ENCODE assay signal across 15 cellular contexts in genomic region chr2:212900715-212901114, GRCh38.
DNase-seq lines count a peak whose midpoint lies in the region; ATAC-seq and TF ChIP-seq lines count a peak whose summit lies in the region.
"Had no signal": no experiment of that assay in that cellular context is flagged by ENCODE, and none has a peak within 500 bp of the region (broad histone marks: within the 10 kb centered on the region; RNA-seq: fewer than 3 reads in every experiment).

No MANE protein-coding gene starts in this region.

- no peak for TF ChIP-seq RAD21 in SK-N-SH (IDR thresholded peaks at IDR 0.05; ENCODE audit: low read length)

- H3K4me1 Mint-ChIP-seq in neural progenitor cell, result peaks cover 11% of the 10 kb centered on the region
- H3K4me1 Mint-ChIP-seq in activated CD8-positive, alpha-beta T cell treated with anti-CD3 and anti-CD28 coated beads, Interleukin-2, amount 10 ng/mL, durations not matched to agents 7 days and 5 days (ENCODE audit: low read depth), result no peaks in the 10 kb centered on the region
- no peaks in the 10 kb centered on the region for H3K4me1 Mint-ChIP-seq in activated CD4-positive, alpha-beta memory T cell treated with anti-CD3 and anti-CD28 coated beads, Interleukin-2, amount 10 ng/mL, durations not matched to agents 7 days and 5 days

- CTCF ChIA-PET in SK-N-SH (lab: Yijun Ruan, JAX), result interaction anchor here (0.6 to 0.7 kb wide), 2 partner anchors 10 to 17 kb away, joined by 3 read pairs; no protein-coding TSS in a partner anchor
- CTCF ChIA-PET in activated CD8-positive, alpha-beta T cell treated with anti-CD3 and anti-CD28 coated beads, Interleukin-2, amount 10 ng/mL, durations not matched to agents 7 days and 5 days (lab: Charles Lee), result interaction anchor here (1.1 kb wide), 1 partner anchor 10 kb away, joined by 3 read pairs; no protein-coding TSS in a partner anchor
- CTCF ChIA-PET in activated CD4-positive, alpha-beta memory T cell treated with anti-CD3 and anti-CD28 coated beads, Interleukin-2, amount 10 ng/mL, durations not matched to agents 7 days and 5 days (lab: Charles Lee), result no interaction called here

- no peaks in the 10 kb centered on the region for H3K36me3 ChIP-seq in SK-N-SH (replicated peaks in 1 of 2; ENCODE audit: control insufficient read depth in 1 of 2, insufficient read depth in 2 of 2, low read length in 1 of 2)
- H3K36me3 ChIP-seq in neural progenitor cell, result no peaks in the 10 kb centered on the region
- H3K36me3 ChIP-seq: BLaER1 treated with 17β-estradiol and CSF1 and Interleukin-3, amounts not matched to agents 10 nM and 100 nM had no signal

- no peak for TF ChIP-seq EP300 in SK-N-SH (IDR thresholded peaks at IDR 0.05; ENCODE audit: borderline replicate concordance in 1 of 2, low read depth in 1 of 2, low read length in 1 of 2)

- H3K27me3 ChIP-seq in SK-N-SH (ENCODE audit: insufficient read depth), result no peaks in the 10 kb centered on the region
- H3K27me3 ChIP-seq in neural progenitor cell, result no peaks in the 10 kb centered on the region
- H3K27me3 ChIP-seq: BLaER1 treated with 17β-estradiol and CSF1 and Interleukin-3, amounts not matched to agents 10 nM and 100 nM had no signal

- H3K4me1 ChIP-seq in SK-N-SH (ENCODE audit: control insufficient read depth in 1 of 2, insufficient read depth in 2 of 2, low read depth in 1 of 2, low read length in 1 of 2) (peaks cover 0 to 16% of the 10 kb centered on the region in 2 experiments; a peak in 1 of 4 replicates), neural progenitor cell (peaks cover 6% of the 10 kb centered on the region)

- POLR2A ChIA-PET in SK-N-SH (lab: Yijun Ruan, JAX), result no interaction called here
- POLR2A ChIA-PET in activated CD8-positive, alpha-beta T cell treated with anti-CD3 and anti-CD28 coated beads, Interleukin-2, amount 10 ng/mL, durations not matched to agents 7 days and 5 days (lab: Charles Lee), result no interaction called here
- POLR2A ChIA-PET in activated CD4-positive, alpha-beta memory T cell treated with anti-CD3 and anti-CD28 coated beads, Interleukin-2, amount 10 ng/mL, durations not matched to agents 7 days and 5 days (lab: Charles Lee), result no interaction called here

- H2AFZ ChIP-seq in SK-N-SH (ENCODE audit: low read depth) (0 out of 2 replicates have a peak overlapping the region, but pooled peaks have one; percentile 15), neural progenitor cell (replicated peaks) (peak overlapping the region; percentile 55)
- H2AFZ ChIP-seq: GM23248 had no signal

- H3K27ac ChIP-seq in SK-N-SH (ENCODE audit: low read depth in 2 of 2, low read length in 1 of 2) (no peak overlapping the region), epithelial cell of prostate (peak overlapping the region; percentile 97), neural progenitor cell (no peak overlapping the region)
- H3K27ac ChIP-seq: 22Rv1; BLaER1 treated with 17β-estradiol and CSF1 and Interleukin-3, amounts not matched to agents 10 nM and 100 nM; GM23248 had no signal

- no peaks in the 10 kb centered on the region for H3K9me2 ChIP-seq in SK-N-SH

- 85% methylated on average over 1 of the region's 1 CpG for WGBS in SK-N-SH (ENCODE audit: low lambda C conversion rate)

- H3K4me3 ChIP-seq in SK-N-SH (ENCODE audit: low read depth in 2 of 2, low read length in 1 of 2) (no peak overlapping the region), neural progenitor cell (no peak overlapping the region)
- H3K4me3 ChIP-seq: BLaER1 treated with 17β-estradiol and CSF1 and Interleukin-3, amounts not matched to agents 10 nM and 100 nM; GM23248 had no signal

- H3K9ac ChIP-seq in SK-N-SH (no peak overlapping the region), neural progenitor cell (no peak overlapping the region)
- H3K9ac ChIP-seq: BLaER1 treated with 17β-estradiol and CSF1 and Interleukin-3, amounts not matched to agents 10 nM and 100 nM; GM23248 had no signal

- no peak overlapping the region for H3K27ac Mint-ChIP-seq in neural progenitor cell
- no peak overlapping the region for H3K27ac Mint-ChIP-seq in activated CD8-positive, alpha-beta T cell treated with anti-CD3 and anti-CD28 coated beads, Interleukin-2, amount 10 ng/mL, durations not matched to agents 7 days and 5 days
- no peak overlapping the region for H3K27ac Mint-ChIP-seq in activated CD4-positive, alpha-beta memory T cell treated with anti-CD3 and anti-CD28 coated beads, Interleukin-2, amount 10 ng/mL, durations not matched to agents 7 days and 5 days
- H3K27ac Mint-ChIP-seq: CD4-positive, CD25-positive, alpha-beta regulatory T cell had no signal

- H4K20me1 ChIP-seq in SK-N-SH (ENCODE audit: insufficient read depth) (no peaks in the 10 kb centered on the region), neural progenitor cell (ENCODE audit: low read depth) (no peaks in the 10 kb centered on the region)
- H4K20me1 ChIP-seq: BLaER1 treated with 17β-estradiol and CSF1 and Interleukin-3, amounts not matched to agents 10 nM and 100 nM had no signal

- no peak overlapping the region for H3K4me3 Mint-ChIP-seq in neural progenitor cell
- no peak overlapping the region for H3K4me3 Mint-ChIP-seq in activated CD8-positive, alpha-beta T cell treated with anti-CD3 and anti-CD28 coated beads, Interleukin-2, amount 10 ng/mL, durations not matched to agents 7 days and 5 days
- no peak overlapping the region for H3K4me3 Mint-ChIP-seq in activated CD4-positive, alpha-beta memory T cell treated with anti-CD3 and anti-CD28 coated beads, Interleukin-2, amount 10 ng/mL, durations not matched to agents 7 days and 5 days
- H3K4me3 Mint-ChIP-seq: CD4-positive, CD25-positive, alpha-beta regulatory T cell had no signal

- no peak for ATAC-seq in SK-N-SH treated with all-trans-retinoic acid at 6 μM for 48 hours
- no peak for ATAC-seq in activated CD8-positive, alpha-beta T cell treated with anti-CD3 and anti-CD28 coated beads, Interleukin-2, amount 10 ng/mL, durations not matched to agents 7 days and 5 days
- ATAC-seq: HCT116 had no signal

- H3K4me2 ChIP-seq in SK-N-SH, result no peak overlapping the region
- no peak overlapping the region for H3K4me2 ChIP-seq in neural progenitor cell
- H3K4me2 ChIP-seq: BLaER1 treated with 17β-estradiol and CSF1 and Interleukin-3, amounts not matched to agents 10 nM and 100 nM had no signal

- H3F3A ChIP-seq in SK-N-SH (replicated peaks; ENCODE audit: insufficient read depth), result no peaks in the 10 kb centered on the region
- H3F3A ChIP-seq in neural progenitor cell (ENCODE audit: low read depth), result peaks cover 8% of the 10 kb centered on the region

- H3K79me2 ChIP-seq in SK-N-SH (ENCODE audit: insufficient read depth), result no peaks in the 10 kb centered on the region
- H3K79me2 ChIP-seq in neural progenitor cell (ENCODE audit: low read depth), result no peaks in the 10 kb centered on the region

- H3K27me3 Mint-ChIP-seq in neural progenitor cell (ENCODE audit: insufficient read depth, low read depth), result peaks cover 5% of the 10 kb centered on the region
- H3K27me3 Mint-ChIP-seq in activated CD8-positive, alpha-beta T cell treated with anti-CD3 and anti-CD28 coated beads, Interleukin-2, amount 10 ng/mL, durations not matched to agents 7 days and 5 days (ENCODE audit: low read depth), result no peaks in the 10 kb centered on the region
- H3K27me3 Mint-ChIP-seq in activated CD4-positive, alpha-beta memory T cell treated with anti-CD3 and anti-CD28 coated beads, Interleukin-2, amount 10 ng/mL, durations not matched to agents 7 days and 5 days, result no peaks in the 10 kb centered on the region
- H3K27me3 Mint-ChIP-seq: CD4-positive, CD25-positive, alpha-beta regulatory T cell had no signal

- TF ChIP-seq CTCF in SK-N-SH (IDR thresholded peaks at IDR 0.05), result no peak
- no peak for TF ChIP-seq CTCF in neural progenitor cell (IDR thresholded peaks at IDR 0.05)

- no peak for DNase-seq in SK-N-SH
- DNase-seq in epithelial cell of prostate (ENCODE audit: low read depth, low spot score), result no peak
- DNase-seq in neural progenitor cell (ENCODE audit: low spot score), result no peak
- DNase-seq in activated CD8-positive, alpha-beta T cell treated with anti-CD3 and anti-CD28 coated beads, Interleukin-2, amount 10 ng/mL, durations not matched to agents 7 days and 5 days, result no peak
- no peak for DNase-seq in activated T-cell treated with anti-CD3 and anti-CD28 coated beads for 4 hours
- DNase-seq in activated CD4-positive, alpha-beta memory T cell treated with anti-CD3 and anti-CD28 coated beads, Interleukin-2, amount 10 ng/mL, durations not matched to agents 7 days and 5 days, result no peak
- DNase-seq: ACHN; CD4-positive, CD25-positive, alpha-beta regulatory T cell; GF-D8; GM23248; IMR-90 had no signal

- no peaks in the 10 kb centered on the region for H3K9me3 ChIP-seq in SK-N-SH
- H3K9me3 ChIP-seq in neural progenitor cell (ENCODE audit: low read depth), result no peaks in the 10 kb centered on the region
- H3K9me3 ChIP-seq: BLaER1 treated with 17β-estradiol and CSF1 and Interleukin-3, amounts not matched to agents 10 nM and 100 nM had no signal

- no peaks in the 10 kb centered on the region for H3K9me3 Mint-ChIP-seq in neural progenitor cell
- H3K9me3 Mint-ChIP-seq in activated CD8-positive, alpha-beta T cell treated with anti-CD3 and anti-CD28 coated beads, Interleukin-2, amount 10 ng/mL, durations not matched to agents 7 days and 5 days (ENCODE audit: insufficient read depth), result no peaks in the 10 kb centered on the region
- peaks cover 2% of the 10 kb centered on the region for H3K9me3 Mint-ChIP-seq in activated CD4-positive, alpha-beta memory T cell treated with anti-CD3 and anti-CD28 coated beads, Interleukin-2, amount 10 ng/mL, durations not matched to agents 7 days and 5 days

- no peaks in the 10 kb centered on the region for H3K36me3 Mint-ChIP-seq in neural progenitor cell
- no peaks in the 10 kb centered on the region for H3K36me3 Mint-ChIP-seq in activated CD8-positive, alpha-beta T cell treated with anti-CD3 and anti-CD28 coated beads, Interleukin-2, amount 10 ng/mL, durations not matched to agents 7 days and 5 days (ENCODE audit: low read depth)
- no peaks in the 10 kb centered on the region for H3K36me3 Mint-ChIP-seq in activated CD4-positive, alpha-beta memory T cell treated with anti-CD3 and anti-CD28 coated beads, Interleukin-2, amount 10 ng/mL, durations not matched to agents 7 days and 5 days (ENCODE audit: low read depth)

TF ChIP-seq in SK-N-SH treated with all-trans-retinoic acid at 6 μM for 48 hours, 23 proteins besides CTCF, POLR2A, EP300 and RAD21 (continues in another document):
- no peak for TF ChIP-seq SNAI2 (CRISPR knock-in tag; IDR thresholded peaks at IDR 0.05)
